Comparison of ENCODE assay signal across 1 cellular context in genomic region chr22:19661156-19661555, GRCh38.
TF ChIP-seq lines count a peak whose summit lies in the region.

No MANE protein-coding gene starts in this region.

TF ChIP-seq in K562, 482 proteins besides CTCF, POLR2A, EP300 and RAD21 (continued from another document and continues in another):
- TF ChIP-seq ZMIZ1 (IDR thresholded peaks at IDR 0.05; ENCODE audit: low read depth in 2 of 2, low read length in 2 of 2) = 0 out of 4 replicates have a peak, but pooled peaks of 1 of the 2 experiments have one; percentile 1
- no peak for TF ChIP-seq PTBP1 (IDR thresholded peaks at IDR 0.05; ENCODE audit: low read depth, low read length)
- no peak for TF ChIP-seq ZNF239 (CRISPR knock-in tag; IDR thresholded peaks at IDR 0.05)
- no peak for TF ChIP-seq SRSF9 (IDR thresholded peaks at IDR 0.05; ENCODE audit: borderline replicate concordance, low read depth, low read length)
- TF ChIP-seq IRF2 (CRISPR knock-in tag; IDR thresholded peaks at IDR 0.05) = no peak
- TF ChIP-seq ZFX (CRISPR knock-in tag; IDR thresholded peaks at IDR 0.05) = no peak
- no peak for TF ChIP-seq EGR1 (conservative IDR thresholded peaks at IDR 0.05)
- TF ChIP-seq TCF7 (IDR thresholded peaks at IDR 0.05; ENCODE audit: borderline replicate concordance) = no peak
- TF ChIP-seq USF1 (CRISPR knock-in tag; IDR thresholded peaks at IDR 0.05) = no peak
- no peak for TF ChIP-seq FOXM1 (IDR thresholded peaks at IDR 0.05; ENCODE audit: low read depth)
- TF ChIP-seq FOXM1 (CRISPR knock-in tag; IDR thresholded peaks at IDR 0.05; ENCODE audit: low read depth) = no peak
- no peak for TF ChIP-seq RAD51 (IDR thresholded peaks at IDR 0.05; ENCODE audit: borderline replicate concordance, low read depth)
- TF ChIP-seq ZNF551 (CRISPR knock-in tag; IDR thresholded peaks at IDR 0.05) = no peak
- no peak for TF ChIP-seq ZKSCAN3 (CRISPR knock-in tag; IDR thresholded peaks at IDR 0.05)
- no peak for TF ChIP-seq NR0B1 (IDR thresholded peaks at IDR 0.05; ENCODE audit: partially characterized antibody)
- peak; percentile 91 for TF ChIP-seq ELF4 (CRISPR knock-in tag; IDR thresholded peaks at IDR 0.05)
- TF ChIP-seq ARHGAP35 (IDR thresholded peaks at IDR 0.05; ENCODE audit: partially characterized antibody) = peak; percentile 54
- no peak for TF ChIP-seq FOXO4 (CRISPR knock-in tag; IDR thresholded peaks at IDR 0.05)
- peak; percentile 73; the same call in 1 of the 2 replicates for TF ChIP-seq THRB (CRISPR knock-in tag; conservative IDR thresholded peaks at IDR 0.05)
- no peak for TF ChIP-seq ZNF644 (tag; IDR thresholded peaks at IDR 0.05; ENCODE audit: low read depth)
- TF ChIP-seq PHTF2 (CRISPR knock-in tag; IDR thresholded peaks at IDR 0.05) = no peak
- no peak for TF ChIP-seq ZNF436 (CRISPR knock-in tag; IDR thresholded peaks at IDR 0.05)
- no peak for TF ChIP-seq NFE2 (IDR thresholded peaks at IDR 0.05; ENCODE audit: low read depth)
- TF ChIP-seq ZNF740 (CRISPR knock-in tag; IDR thresholded peaks at IDR 0.05) = no peak
- 0 out of 4 replicates have a peak, but pooled peaks of 1 of the 2 experiments have one; percentile 16 for TF ChIP-seq ZNF740 (tag; IDR thresholded peaks at IDR 0.05)
- TF ChIP-seq TFE3 (CRISPR knock-in tag; IDR thresholded peaks at IDR 0.05) = no peak
- 0 out of 4 replicates have a peak, but pooled peaks of 1 of the 2 experiments have one; percentile 73 for TF ChIP-seq MCM7 (IDR thresholded peaks at IDR 0.05)
- no peak for TF ChIP-seq IRF1 (CRISPR knock-in tag; IDR thresholded peaks at IDR 0.05; ENCODE audit: borderline replicate concordance)
- no peak for TF ChIP-seq FOXP4 (CRISPR knock-in tag; IDR thresholded peaks at IDR 0.05; ENCODE audit: borderline replicate concordance)
- no peak for TF ChIP-seq HNRNPH1 (optimal IDR thresholded peaks at IDR 0.05; ENCODE audit: low read depth, low read length)
- no peak for TF ChIP-seq SRSF3 (IDR thresholded peaks at IDR 0.05; ENCODE audit: insufficient read depth, low read length)
- TF ChIP-seq CAMTA2 (CRISPR knock-in tag; conservative IDR thresholded peaks at IDR 0.05) = no peak
- TF ChIP-seq ZNF764 (CRISPR knock-in tag; IDR thresholded peaks at IDR 0.05; ENCODE audit: low read depth) = 0 out of 2 replicates have a peak, but pooled peaks have one; percentile 12
- TF ChIP-seq SMAD2 (IDR thresholded peaks at IDR 0.05; ENCODE audit: low read depth, low read length) = no peak
- TF ChIP-seq ELK3 (CRISPR knock-in tag; IDR thresholded peaks at IDR 0.05) = no peak
- no peak for TF ChIP-seq MAFK (IDR thresholded peaks at IDR 0.05; ENCODE audit: low read length)
- no peak for TF ChIP-seq MEF2D (tag; conservative IDR thresholded peaks at IDR 0.05; ENCODE audit: low read depth)
- TF ChIP-seq PREB (CRISPR knock-in tag; IDR thresholded peaks at IDR 0.05) = no peak
- TF ChIP-seq LCOR (CRISPR knock-in tag; IDR thresholded peaks at IDR 0.05) = no peak
- no peak for TF ChIP-seq HMG20B (CRISPR knock-in tag; IDR thresholded peaks at IDR 0.05)
- no peak for TF ChIP-seq ZNF12 (CRISPR knock-in tag; IDR thresholded peaks at IDR 0.05)
- TF ChIP-seq KDM1A (IDR thresholded peaks at IDR 0.05) = no peak
- TF ChIP-seq TFAM (CRISPR knock-in tag; conservative IDR thresholded peaks at IDR 0.05) = no peak
- TF ChIP-seq ASH1L (IDR thresholded peaks at IDR 0.05; ENCODE audit: borderline replicate concordance, low read depth, partially characterized antibody) = no peak
- no peak for TF ChIP-seq BRD9 (IDR thresholded peaks at IDR 0.05; ENCODE audit: low read depth, partially characterized antibody)
- TF ChIP-seq NR3C1 (CRISPR knock-in tag; IDR thresholded peaks at IDR 0.05) = 0 out of 2 replicates have a peak, but pooled peaks have one; percentile 8
- TF ChIP-seq SMARCA5 (IDR thresholded peaks at IDR 0.05) = 0 out of 2 replicates have a peak, but pooled peaks have one; percentile 36
- TF ChIP-seq SP1 (CRISPR knock-in tag; IDR thresholded peaks at IDR 0.05) = no peak
- TF ChIP-seq NFE2L1 (tag; IDR thresholded peaks at IDR 0.05; ENCODE audit: borderline replicate concordance, low read depth) = no peak
- no peak for TF ChIP-seq ZNF655 (CRISPR knock-in tag; IDR thresholded peaks at IDR 0.05)
- TF ChIP-seq POLR2H (tag; IDR thresholded peaks at IDR 0.05; ENCODE audit: low read depth) = no peak
- TF ChIP-seq ZNF444 (CRISPR knock-in tag; IDR thresholded peaks at IDR 0.05) = no peak
- no peak for TF ChIP-seq ILK (tag; IDR thresholded peaks at IDR 0.05; ENCODE audit: borderline replicate concordance, low read depth)
